Comparison of ENCODE assay signal across 1 cellular context in the genomic region with DNA sequence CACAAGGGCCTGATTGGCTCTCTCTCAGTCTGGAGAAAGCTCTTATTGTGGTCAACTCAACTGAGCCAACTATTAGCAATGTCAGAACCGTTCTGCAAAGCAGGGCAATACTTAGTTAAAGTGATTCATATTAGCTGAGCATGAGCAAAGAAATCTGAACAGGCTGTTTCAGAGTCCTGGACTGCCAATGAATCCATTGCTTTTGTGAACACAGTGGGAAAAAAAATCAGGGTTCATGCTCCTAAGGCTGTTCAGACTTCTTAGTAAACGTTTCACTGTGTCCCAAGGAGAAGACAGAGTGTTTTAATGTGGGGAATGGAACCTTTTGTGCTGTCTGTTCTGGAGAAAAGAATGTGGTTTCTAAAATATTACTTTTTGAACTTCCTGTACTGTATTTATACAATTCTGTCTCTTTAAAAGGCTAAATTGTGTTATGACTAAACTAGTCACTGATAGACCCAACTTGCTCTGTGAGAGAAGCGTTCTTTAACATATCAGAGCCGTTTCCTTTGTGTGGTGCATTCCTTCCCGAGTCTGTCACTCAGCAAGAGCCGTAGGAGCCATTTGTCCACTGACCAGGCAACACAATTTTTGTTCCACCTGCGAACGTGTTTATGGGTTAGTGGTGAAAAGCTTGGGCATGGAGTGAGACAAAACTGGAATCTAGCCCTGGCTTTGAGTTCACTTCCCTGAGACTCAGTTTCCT.
TF ChIP-seq lines count a peak whose summit lies in the region.

No MANE protein-coding gene starts in this region.

TF ChIP-seq in IMR-90, 13 proteins besides CTCF, POLR2A, EP300 and RAD21:
- no peak for TF ChIP-seq RFX5 (IDR thresholded peaks at IDR 0.05; ENCODE audit: low read depth, low read length)
- TF ChIP-seq MAFK (IDR thresholded peaks at IDR 0.05; ENCODE audit: low read depth, low read length): peak; percentile 8; the same call in 1 of the 2 replicates
- TF ChIP-seq RCOR1 (IDR thresholded peaks at IDR 0.05; ENCODE audit: insufficient replicate concordance, low read length): no peak
- TF ChIP-seq, protein P1, sequence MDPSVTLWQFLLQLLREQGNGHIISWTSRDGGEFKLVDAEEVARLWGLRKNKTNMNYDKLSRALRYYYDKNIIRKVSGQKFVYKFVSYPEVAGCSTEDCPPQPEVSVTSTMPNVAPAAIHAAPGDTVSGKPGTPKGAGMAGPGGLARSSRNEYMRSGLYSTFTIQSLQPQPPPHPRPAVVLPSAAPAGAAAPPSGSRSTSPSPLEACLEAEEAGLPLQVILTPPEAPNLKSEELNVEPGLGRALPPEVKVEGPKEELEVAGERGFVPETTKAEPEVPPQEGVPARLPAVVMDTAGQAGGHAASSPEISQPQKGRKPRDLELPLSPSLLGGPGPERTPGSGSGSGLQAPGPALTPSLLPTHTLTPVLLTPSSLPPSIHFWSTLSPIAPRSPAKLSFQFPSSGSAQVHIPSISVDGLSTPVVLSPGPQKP (IDR thresholded peaks at IDR 0.05; ENCODE audit: borderline replicate concordance, low read depth, low read length): no peak
- 0 out of 2 replicates have a peak, but pooled peaks have one; percentile 46 for TF ChIP-seq CEBPB (IDR thresholded peaks at IDR 0.05; ENCODE audit: low read depth, low read length)
